ENCODE assay signal across 20 cellular contexts in the genomic region with DNA sequence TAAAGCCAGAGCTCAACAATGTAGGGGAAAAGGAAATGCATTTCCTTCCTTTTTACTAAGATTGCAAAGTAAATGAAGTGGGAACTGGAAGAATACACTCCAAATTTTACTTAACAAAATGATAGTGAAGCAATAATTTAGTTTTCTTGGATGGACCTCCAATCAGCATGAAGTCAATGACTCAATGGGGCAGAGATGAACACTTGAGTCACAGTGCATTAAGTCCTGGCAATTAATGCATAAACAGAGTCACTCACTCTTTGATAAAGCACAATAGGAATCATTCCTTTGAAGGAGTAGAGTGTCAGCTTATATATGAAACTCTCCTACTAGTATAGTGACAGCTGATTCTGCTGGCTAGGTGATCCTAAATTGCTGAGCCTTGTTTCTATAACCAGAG.
A peak's percentile ranks its signal among the peaks of the same experiment; 100 is the strongest.
DNase-seq lines count a peak whose midpoint lies in the region; ATAC-seq and TF ChIP-seq lines count a peak whose summit lies in the region.
"Had no signal": no experiment of that assay in that cellular context is flagged by ENCODE, and none has a peak within 500 bp of the region (broad histone marks: within the 10 kb centered on the region; RNA-seq: fewer than 3 reads in every experiment).

No MANE protein-coding gene starts in this region.

- no peaks in the 10 kb centered on the region for H3K27me3 ChIP-seq in Loucy (ENCODE audit: insufficient read depth, low read length, poor library complexity, severe bottlenecking)
- no peaks in the 10 kb centered on the region for H3K27me3 ChIP-seq in prostate gland (replicated peaks; ENCODE audit: insufficient read depth)
- H3K27me3 ChIP-seq: BE2C had no signal

- peak overlapping the region; percentile 2 for H3K4me2 ChIP-seq in Loucy (ENCODE audit: low read depth, low read length, poor library complexity, severe bottlenecking)
- H3K4me2 ChIP-seq: A549, GM23338 had no signal

- peak overlapping the region; percentile 25 for H2AFZ ChIP-seq in Loucy (ENCODE audit: low read length)
- H2AFZ ChIP-seq: GM23338 had no signal

- no peak for TF ChIP-seq CTCF in Loucy (conservative IDR thresholded peaks at IDR 0.05; ENCODE audit: low read length)
- no peak for TF ChIP-seq CTCF in choroid plexus epithelial cell (conservative IDR thresholded peaks at IDR 0.05; ENCODE audit: low read depth, low read length)
- no peak for TF ChIP-seq CTCF in fibroblast of the aortic adventitia (IDR thresholded peaks at IDR 0.05; ENCODE audit: insufficient read depth, low read length)
- TF ChIP-seq CTCF in progenitor cell of endocrine pancreas (IDR thresholded peaks at IDR 0.05; ENCODE audit: unreplicated experiment): no peak
- TF ChIP-seq CTCF in GM10266 (IDR thresholded peaks at IDR 0.05; ENCODE audit: control insufficient read depth, insufficient read depth, low read depth, missing control alignments): no peak
- TF ChIP-seq CTCF in prostate gland (IDR thresholded peaks at IDR 0.05): no peak

- no peaks in the 10 kb centered on the region for H3F3A ChIP-seq in Loucy (ENCODE audit: low read depth)

- peak overlapping the region; percentile 19 for H3K27ac Mint-ChIP-seq in progenitor cell of endocrine pancreas
- H3K27ac Mint-ChIP-seq: GM23338 had no signal

- no peaks in the 10 kb centered on the region for H3K27me3 Mint-ChIP-seq in progenitor cell of endocrine pancreas

- intact Hi-C loops in prostate gland (cut with DNase I): no loop called here

- no peak for TF ChIP-seq POLR2A in prostate gland (IDR thresholded peaks at IDR 0.05)

- ATAC-seq in GM21576 (IDR thresholded peaks at IDR 0.05; ENCODE audit: unreplicated experiment): no peak
- ATAC-seq: A549, GM23338, PC-3 had no signal

- DNase-seq in choroid plexus epithelial cell (ENCODE audit: low read depth): peak; percentile 1
- peak; percentile 26 for DNase-seq in fibroblast of the aortic adventitia (ENCODE audit: low read depth)
- DNase-seq in progenitor cell of endocrine pancreas (ENCODE audit: low spot score, unreplicated experiment): no peak
- no peak for DNase-seq in GM10266 (ENCODE audit: extremely low spot score)
- no peak for DNase-seq in prostate gland (ENCODE audit: low spot score)
- DNase-seq: KBM-7, NCI-H1105, NCI-H146, NCI-H2171, NCI-H446, NCI-H526, PC-3, SHP77 had no signal

- H3K79me2 ChIP-seq in Loucy (ENCODE audit: insufficient read depth, low read length): no peaks in the 10 kb centered on the region

- H3K4me3 ChIP-seq in Loucy (ENCODE audit: low read length, poor library complexity, severe bottlenecking): no peak overlapping the region
- H3K4me3 ChIP-seq in choroid plexus epithelial cell (ENCODE audit: low read depth, low read length): no peak overlapping the region
- no peak overlapping the region for H3K4me3 ChIP-seq in fibroblast of the aortic adventitia (ENCODE audit: low read depth, low read length)
- H3K4me3 ChIP-seq in prostate gland: no peak overlapping the region
- H3K4me3 ChIP-seq: A549, GM23338, HAP-1 had no signal

- H3K9ac ChIP-seq in Loucy (ENCODE audit: low read depth, low read length, poor library complexity, severe bottlenecking): no peak overlapping the region

- H3K27ac ChIP-seq in prostate gland: no peak overlapping the region
- H3K27ac ChIP-seq: A549, HL-60 had no signal

- H3K36me3 ChIP-seq in Loucy (ENCODE audit: insufficient read depth, low read length) (no peaks in the 10 kb centered on the region), prostate gland (no peaks in the 10 kb centered on the region)
- H3K36me3 ChIP-seq: BE2C, HAP-1 had no signal

- H3K9me2 ChIP-seq in Loucy (replicated peaks; ENCODE audit: low read depth, low read length): no peaks in the 10 kb centered on the region

- peaks cover 8% of the 10 kb centered on the region for H3K4me1 ChIP-seq in Loucy (ENCODE audit: insufficient read depth, low read length, poor library complexity, severe bottlenecking)
- no peaks in the 10 kb centered on the region for H3K4me1 ChIP-seq in prostate gland (replicated peaks)
- H3K4me1 ChIP-seq: A549 had no signal

- no peaks in the 10 kb centered on the region for H3K9me3 ChIP-seq in Loucy (ENCODE audit: insufficient read depth, low read depth, low read length)
- H3K9me3 ChIP-seq in prostate gland: no peaks in the 10 kb centered on the region
- H3K9me3 ChIP-seq: A549, BE2C, HAP-1 had no signal

- no peak overlapping the region for H3K4me3 Mint-ChIP-seq in progenitor cell of endocrine pancreas (ENCODE audit: low read depth)
- H3K4me3 Mint-ChIP-seq: GM23338 had no signal

- no peaks in the 10 kb centered on the region for H4K20me1 ChIP-seq in Loucy (ENCODE audit: insufficient read depth, low read length, poor library complexity, severe bottlenecking)

- no peaks in the 10 kb centered on the region for H3K36me3 Mint-ChIP-seq in progenitor cell of endocrine pancreas (ENCODE audit: insufficient read depth)

- peaks cover 5% of the 10 kb centered on the region for H3K9me3 Mint-ChIP-seq in progenitor cell of endocrine pancreas (ENCODE audit: low read depth)
- H3K9me3 Mint-ChIP-seq: GM23338 had no signal

- H3K4me1 Mint-ChIP-seq in progenitor cell of endocrine pancreas (ENCODE audit: low read depth): peaks cover 35% of the 10 kb centered on the region

Comparison
In these comparisons a context has a peak if more than half of its experiments do, and no peak if none do; other contexts are left out.
1. DNase-seq: peak in choroid plexus epithelial cell (single experiment) and fibroblast of the aortic adventitia (single experiment); none in progenitor cell of endocrine pancreas (single experiment), GM10266 (single experiment) and prostate gland (single experiment).